ENCODE assay signal across 8 cellular contexts in the genomic region with DNA sequence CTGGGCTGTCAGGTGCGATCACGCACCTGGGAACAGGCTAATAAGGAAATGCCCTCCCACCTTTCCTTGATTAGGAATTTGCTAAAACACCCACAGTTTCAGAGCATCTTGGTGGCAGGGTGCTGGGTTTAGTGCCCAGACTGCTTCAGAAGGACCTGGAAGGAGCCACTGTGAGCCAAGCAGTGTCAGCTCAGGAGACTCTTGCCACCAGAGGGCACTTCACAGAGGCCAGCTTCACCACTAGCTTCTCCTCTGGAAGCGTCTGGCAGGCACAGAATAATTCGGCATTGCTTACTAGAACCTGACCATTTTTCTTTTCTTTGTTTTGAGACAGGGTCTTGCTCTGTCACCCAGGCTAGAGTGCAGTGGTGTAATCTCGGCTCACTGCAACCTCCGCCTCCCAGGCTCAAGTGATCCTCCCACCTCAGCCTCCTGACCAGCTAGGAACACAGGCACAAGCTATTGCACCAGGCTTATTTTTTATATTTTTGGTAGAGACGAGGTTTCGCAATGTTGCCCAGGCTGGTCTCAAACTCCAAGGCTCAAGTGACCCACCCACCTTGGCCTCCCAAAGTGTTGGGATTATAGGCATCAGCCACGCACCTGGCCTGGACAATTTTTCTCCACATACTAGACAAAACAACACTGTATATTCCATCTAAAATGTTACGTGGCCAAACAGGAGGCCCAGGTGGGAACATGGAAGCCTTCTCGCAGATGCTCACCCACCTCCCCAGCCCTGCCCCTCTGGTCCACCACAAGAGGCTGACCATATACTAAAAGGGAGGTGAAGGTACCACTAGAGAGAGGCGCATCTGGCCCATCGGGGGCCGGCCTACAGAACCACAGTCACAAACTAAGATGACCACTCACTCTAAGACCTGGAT. TPM values are rescaled to one million over a fixed set of nuclear protein-coding genes. Genes with fewer than 3 reads are reported as not detected.
A peak's percentile ranks its signal among the peaks of the same experiment; 100 is the strongest.
DNase-seq lines count a peak whose midpoint lies in the region; ATAC-seq and TF ChIP-seq lines count a peak whose summit lies in the region.

No MANE protein-coding gene starts in this region.

- DNase-seq in body of pancreas = peak in 2 of 4 donors; percentile 50 to 61
- DNase-seq in lower lobe of right lung = no peak
- no peak for DNase-seq in globus pallidus (ENCODE audit: low spot score)
- DNase-seq in mesothelial cell of epicardium (ENCODE audit: low spot score in 2 of 2, unreplicated experiment in 2 of 2) = no peak
- no peak for DNase-seq in putamen (ENCODE audit: low spot score)
- no peak for DNase-seq in activated gamma-delta T cell (lab: John Stamatoyannopoulos, UW)

- no peak overlapping the region for H3K4me3 Mint-ChIP-seq in mesothelial cell of epicardium

- no peaks in the 10 kb centered on the region for H3K27me3 Mint-ChIP-seq in mesothelial cell of epicardium (ENCODE audit: low read depth)

- H3K36me3 Mint-ChIP-seq in mesothelial cell of epicardium = peaks cover 43% of the 10 kb centered on the region

- ATAC-seq in body of pancreas (no peak), lower lobe of right lung (peak; percentile 48 to 57)

- H3K36me3 ChIP-seq in body of pancreas (replicated peaks in 1 of 2; ENCODE audit: insufficient read depth in 1 of 2, low read depth in 2 of 2) (peaks cover 24 to 56% of the 10 kb centered on the region in 2 donors), lower lobe of right lung (peaks cover 98% of the 10 kb centered on the region)

- H3K4me3 ChIP-seq in body of pancreas (no peak overlapping the region), lower lobe of right lung (no peak overlapping the region)

- TF ChIP-seq CTCF in C4-2B (conservative IDR thresholded peaks at IDR 0.05) (peak; percentile 54), body of pancreas (IDR thresholded peaks at IDR 0.05) (peak; percentile 17 to 42 (median 32)), lower lobe of right lung (IDR thresholded peaks at IDR 0.05) (peak; percentile 44), mesothelial cell of epicardium (IDR thresholded peaks at IDR 0.05; ENCODE audit: unreplicated experiment) (no peak)

- H3K27ac ChIP-seq in C4-2B (no peak overlapping the region), body of pancreas (no peak overlapping the region), lower lobe of right lung (no peak overlapping the region)

- H3K27ac Mint-ChIP-seq in mesothelial cell of epicardium = no peak overlapping the region

- whole genome bisulfite sequencing in body of pancreas, 2 donors = 83 to 91% methylated on average over 14 of the region's 14 CpGs

- H3K27me3 ChIP-seq in body of pancreas (no peaks in the 10 kb centered on the region), lower lobe of right lung (ENCODE audit: low read depth) (no peaks in the 10 kb centered on the region)

- TF ChIP-seq POLR2A in body of pancreas (IDR thresholded peaks at IDR 0.05) = no peak

- no peaks in the 10 kb centered on the region for H3K4me1 Mint-ChIP-seq in mesothelial cell of epicardium

- no peak for TF ChIP-seq EP300 in Ishikawa (IDR thresholded peaks at IDR 0.05; ENCODE audit: borderline replicate concordance)

- H3K9me3 Mint-ChIP-seq in mesothelial cell of epicardium = no peaks in the 10 kb centered on the region

- H3K4me1 ChIP-seq in body of pancreas (no peaks in the 10 kb centered on the region), lower lobe of right lung (no peaks in the 10 kb centered on the region)

- TF ChIP-seq RAD21 in Ishikawa (IDR thresholded peaks at IDR 0.05; ENCODE audit: low read depth) = no peak

- H3K9me3 ChIP-seq in body of pancreas = no peaks in the 10 kb centered on the region
- H3K9me3 ChIP-seq in lower lobe of right lung = no peaks in the 10 kb centered on the region

- intact Hi-C loops in body of pancreas (cut with DNase I) = no loop called here
- intact Hi-C loops in lower lobe of right lung (cut with DNase I) = no loop called here

TF ChIP-seq in Ishikawa, 13 proteins besides CTCF, POLR2A, EP300 and RAD21:
- TF ChIP-seq CEBPB (IDR thresholded peaks at IDR 0.05) (peak; percentile 37; the same call in 1 of the 2 replicates), YY1 (IDR thresholded peaks at IDR 0.05; ENCODE audit: low read depth) (no peak), TEAD4 (IDR thresholded peaks at IDR 0.05) (no peak)

RNA-seq across cellular contexts. Expression of gene NOP14, which starts 14.1 kb away (rescaled TPM):
- total RNA-seq in body of pancreas (10 to 100 TPM; 20.0 to 20.1 TPM), lower lobe of right lung (20.7 TPM), mesothelial cell of epicardium (27.3 to 30.5 TPM (median 28.5 TPM) in 3 replicates)

RNA-seq across cellular contexts. Expression of gene GRK4, which starts 14.2 kb away (rescaled TPM):
- total RNA-seq in body of pancreas (10 to 100 TPM in 1 of 2 donors, 1 to 10 TPM in 1; 6.5 to 14.5 TPM), lower lobe of right lung (7.1 TPM), mesothelial cell of epicardium (16.2 to 18.4 TPM (median 18.3 TPM) in 3 replicates)
